In the genomic region with DNA sequence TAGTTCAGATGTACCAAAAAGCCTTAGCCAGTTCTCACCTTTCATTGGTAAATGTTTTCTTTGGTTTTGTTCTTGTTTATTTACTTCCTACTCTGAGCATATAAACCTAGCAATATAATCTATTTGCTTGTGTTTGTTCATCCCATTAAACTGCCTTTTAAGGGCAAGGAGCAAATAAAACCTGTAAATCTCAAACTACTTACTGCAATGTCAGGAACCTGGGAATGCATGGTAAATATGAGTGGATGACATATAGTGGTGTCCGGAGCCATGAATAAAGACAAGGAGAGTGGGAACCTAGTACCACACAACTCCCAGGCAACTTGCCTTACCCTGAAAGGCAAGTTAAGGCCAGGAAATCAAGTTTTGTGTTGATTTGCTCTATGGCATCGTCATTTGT, we compare ENCODE assay signal across 30 cellular contexts.
"Had no signal": no experiment of that assay in that cellular context is flagged by ENCODE, and none has a peak within 500 bp of the region (broad histone marks: within the 10 kb centered on the region; RNA-seq: fewer than 3 reads in every experiment).

No MANE protein-coding gene starts in this region.

- H3K4me3 ChIP-seq: coronary artery, gastrocnemius medialis, left ventricle myocardium inferior, lung, thoracic aorta had no signal

- H3K9me3 ChIP-seq: gastrocnemius medialis, left ventricle myocardium inferior, thoracic aorta had no signal

- H3K27me3 Mint-ChIP-seq: activated T-helper 17 cell treated with anti-CD3 and anti-CD28 coated beads, Interleukin-2, amount 50 U/mL, for 72 hours; effector memory CD8-positive, alpha-beta T cell; natural killer cell treated with Interleukin-12 subunit alpha and Interleukin-12 subunit beta and Interleukin-15 and Interleukin-18, amount 100 ng/mL, for 72 hours had no signal

- DNase-seq: activated CD4-positive, alpha-beta T cell treated with anti-CD3 and anti-CD28 coated beads for 48 hours; activated CD4-positive, alpha-beta T cell treated with anti-CD3 and anti-CD28 coated beads, Interleukin-2, amount 50 U/mL, for 48 hours; activated CD8-positive, alpha-beta memory T cell treated with anti-CD3 and anti-CD28 coated beads, Interleukin-2, amount 50 U/mL, for 4 hours; activated gamma-delta T cell treated with Interleukin-2 at 50 U/mL for 16 hours; activated naive CD4-positive, alpha-beta T cell treated with anti-CD3 and anti-CD28 coated beads, Interleukin-2, amount 50 U/mL, for 16 hours; activated T-cell treated with anti-CD3 and anti-CD28 coated beads, Interleukin-2, amount 50 U/mL, for 1 hour; amniotic stem cell; brain microvascular endothelial cell; effector memory CD8-positive, alpha-beta T cell; erythroblast; gastrocnemius medialis; glutamatergic neuron; left ventricle myocardium inferior; mesendoderm; posterior cingulate gyrus; right cardiac atrium; stimulated activated CD4-positive, alpha-beta T cell treated with anti-CD3 and anti-CD28 coated beads, Interleukin-2, amount 100 ng/mL, for 48 hours; stimulated activated naive CD8-positive, alpha-beta T cell treated with anti-CD3 and anti-CD28 coated beads, Interleukin-15, Interleukin-2, amounts not matched to agents 100 U/mL and 50 U/mL, for 24 hours; T-helper 9 cell; trophoblast cell had no signal

- H3K36me3 Mint-ChIP-seq: natural killer cell treated with Interleukin-12 subunit alpha and Interleukin-12 subunit beta and Interleukin-15 and Interleukin-18, amount 100 ng/mL, for 72 hours had no signal

- H3K4me1 ChIP-seq: gastrocnemius medialis, left ventricle myocardium inferior had no signal

- FAIRE-seq: astrocyte, islet of Langerhans, TTC549, urothelium cell line had no signal

- H3K4me3 Mint-ChIP-seq: activated T-helper 17 cell treated with anti-CD3 and anti-CD28 coated beads, Interleukin-2, amount 50 U/mL, for 72 hours; effector memory CD8-positive, alpha-beta T cell; natural killer cell treated with Interleukin-12 subunit alpha and Interleukin-12 subunit beta and Interleukin-15 and Interleukin-18, amount 100 ng/mL, for 72 hours had no signal

- H3K9me3 Mint-ChIP-seq: activated T-helper 17 cell treated with anti-CD3 and anti-CD28 coated beads, Interleukin-2, amount 50 U/mL, for 72 hours had no signal

- H3K27ac ChIP-seq: brain microvascular endothelial cell, coronary artery, gastrocnemius medialis, left ventricle myocardium inferior, thoracic aorta, VCaP had no signal

- H3K27me3 ChIP-seq: brain microvascular endothelial cell, gastrocnemius medialis had no signal

- ATAC-seq: activated T-helper 17 cell treated with anti-CD3 and anti-CD28 coated beads, Interleukin-2, amount 50 U/mL, for 72 hours; effector memory CD8-positive, alpha-beta T cell; gastrocnemius medialis; natural killer cell treated with Interleukin-12 subunit alpha and Interleukin-12 subunit beta and Interleukin-15 and Interleukin-18, amount 100 ng/mL, for 72 hours; right cardiac atrium; stimulated activated naive CD8-positive, alpha-beta T cell treated with anti-CD3 and anti-CD28 coated beads, Interleukin-15, Interleukin-2, amounts not matched to agents 100 U/mL and 50 U/mL, for 24 hours had no signal

- H3K4me1 Mint-ChIP-seq: activated T-helper 17 cell treated with anti-CD3 and anti-CD28 coated beads, Interleukin-2, amount 50 U/mL, for 72 hours had no signal

- H3K27ac Mint-ChIP-seq: activated T-helper 17 cell treated with anti-CD3 and anti-CD28 coated beads, Interleukin-2, amount 50 U/mL, for 72 hours; effector memory CD8-positive, alpha-beta T cell; natural killer cell treated with Interleukin-12 subunit alpha and Interleukin-12 subunit beta and Interleukin-15 and Interleukin-18, amount 100 ng/mL, for 72 hours had no signal

- H3K36me3 ChIP-seq: brain microvascular endothelial cell, gastrocnemius medialis, left ventricle myocardium inferior, thoracic aorta had no signal
